ENCODE assay signal across 8 cellular contexts in the genomic region with DNA sequence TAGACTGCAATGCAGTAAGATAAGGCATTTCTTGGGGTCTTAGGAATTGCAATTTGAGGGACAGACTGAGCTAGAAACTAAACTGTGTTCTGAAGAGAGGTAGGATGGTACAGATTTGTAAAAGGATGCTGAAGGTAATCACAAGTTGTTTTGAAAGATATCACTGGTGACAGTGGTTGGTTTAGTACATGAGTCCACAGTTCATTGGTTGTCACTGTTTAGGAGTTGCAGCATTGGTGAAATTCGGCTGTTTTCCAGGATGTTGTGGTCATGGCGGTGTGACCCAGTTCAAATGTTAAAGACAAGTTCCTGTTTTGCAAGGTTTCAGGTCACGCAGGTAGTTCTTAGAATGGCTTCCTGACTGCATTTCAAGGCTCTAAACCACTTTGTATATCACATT.
DNase-seq lines count a peak whose midpoint lies in the region; ATAC-seq and TF ChIP-seq lines count a peak whose summit lies in the region.

No MANE protein-coding gene starts in this region.

- H3K9me3 ChIP-seq in esophagus muscularis mucosa = no peaks in the 10 kb centered on the region

- ATAC-seq in GM19035 (IDR thresholded peaks at IDR 0.05; ENCODE audit: unreplicated experiment) = peak; percentile 98
- peak; percentile 93 for ATAC-seq in HG03095 (IDR thresholded peaks at IDR 0.05; ENCODE audit: unreplicated experiment)

- peaks cover 0 to 1% (median 0%) of the 10 kb centered on the region in 6 donors for H3K9me3 Mint-ChIP-seq in immature natural killer cell

- H3K4me1 ChIP-seq in esophagus muscularis mucosa = peaks cover 0 to 3% (median 0%) of the 10 kb centered on the region in 4 donors

- TF ChIP-seq CTCF in esophagus muscularis mucosa (IDR thresholded peaks at IDR 0.05) = no peak

- peaks cover 0 to 10% (median 4%) of the 10 kb centered on the region in 3 donors for H3K27me3 Mint-ChIP-seq in immature natural killer cell (ENCODE audit: low read depth in 3 of 3)

- intact Hi-C loops in esophagus muscularis mucosa (cut with DNase I) = no loop called here

- H3K27ac Mint-ChIP-seq in immature natural killer cell = peak overlapping the region; percentile 82 to 95 (median 88)

- DNase-seq in activated CD4-positive, CD25-positive, alpha-beta regulatory T cell treated with anti-CD3 and anti-CD28 coated beads, Interleukin-2, amount 50 U/mL, for 16 hours (ENCODE audit: low read depth, low spot score) = peak; percentile 49
- DNase-seq in immature natural killer cell (peak; percentile 73 to 86 (median 79)), T1000 (lab: John Stamatoyannopoulos, UW) (no peak), esophagus muscularis mucosa (ENCODE audit: extremely low spot score) (no peak), DMS53 (lab: John Stamatoyannopoulos, UW) (no peak), NCI-H1694 treated with DMSO at 0.1 percent for 48 hours (lab: John Stamatoyannopoulos, UW) (no peak)

- no peak for TF ChIP-seq POLR2A in esophagus muscularis mucosa (IDR thresholded peaks at IDR 0.05; ENCODE audit: low read depth)

- peak overlapping the region; percentile 52 to 77 (median 62) for H3K4me3 Mint-ChIP-seq in immature natural killer cell

- H3K36me3 ChIP-seq in esophagus muscularis mucosa = no peaks in the 10 kb centered on the region

- no peaks in the 10 kb centered on the region for H3K27me3 ChIP-seq in esophagus muscularis mucosa

- H3K36me3 Mint-ChIP-seq in immature natural killer cell = peaks cover 6 to 12% (median 7%) of the 10 kb centered on the region in 3 donors

- H3K4me3 ChIP-seq in esophagus muscularis mucosa = no peak overlapping the region

- peaks cover 44 to 67% of the 10 kb centered on the region in 2 donors for H3K4me1 Mint-ChIP-seq in immature natural killer cell

- WGBS in esophagus muscularis mucosa = 91% methylated on average over 3 of the region's 3 CpGs

- H3K27ac ChIP-seq in esophagus muscularis mucosa (replicated peaks in 1 of 4) = no peak overlapping the region

- no peak for TF ChIP-seq EP300 in esophagus muscularis mucosa (IDR thresholded peaks at IDR 0.05)

Comparison
In these comparisons a context has a peak if more than half of its experiments do, and no peak if none do; other contexts are left out.
1. DNase-seq: peak in activated CD4-positive, CD25-positive, alpha-beta regulatory T cell treated with anti-CD3 and anti-CD28 coated beads, Interleukin-2, amount 50 U/mL, for 16 hours (single experiment) and immature natural killer cell (3 of 3); none in T1000 (single experiment), esophagus muscularis mucosa (single experiment), DMS53 (single experiment) and NCI-H1694 treated with DMSO at 0.1 percent for 48 hours (single experiment).